Comparison of ENCODE assay signal across 11 cellular contexts in genomic region chr1:151715726-151716404, GRCh38. TPM values are rescaled to one million over a fixed set of nuclear protein-coding genes. Genes with fewer than 3 reads are reported as not detected.
A peak's percentile ranks its signal among the peaks of the same experiment; 100 is the strongest.
DNase-seq lines count a peak whose midpoint lies in the region; ATAC-seq and TF ChIP-seq lines count a peak whose summit lies in the region.
"Had no signal": no experiment of that assay in that cellular context is flagged by ENCODE, and none has a peak within 500 bp of the region (broad histone marks: within the 10 kb centered on the region; RNA-seq: fewer than 3 reads in every experiment).

No MANE protein-coding gene starts in this region.

- no peak overlapping the region for H3K27ac Mint-ChIP-seq in activated CD4-positive, alpha-beta T cell treated with anti-CD3 and anti-CD28 coated beads for 36 hours

- H3K27me3 Mint-ChIP-seq in activated CD4-positive, alpha-beta T cell treated with anti-CD3 and anti-CD28 coated beads for 36 hours = peaks cover 50% of the 10 kb centered on the region

- H3K4me1 ChIP-seq in foreskin keratinocyte = peaks cover 4% of the 10 kb centered on the region

- no peaks in the 10 kb centered on the region for H3K9me3 Mint-ChIP-seq in activated CD4-positive, alpha-beta T cell treated with anti-CD3 and anti-CD28 coated beads for 36 hours (ENCODE audit: low read depth)

- ATAC-seq in activated CD4-positive, alpha-beta T cell treated with anti-CD3 and anti-CD28 coated beads for 36 hours = no peak
- ATAC-seq in stimulated activated naive CD8-positive, alpha-beta T cell treated with anti-CD3 and anti-CD28 coated beads, Interleukin-15, Interleukin-2, amounts not matched to agents 100 U/mL and 50 U/mL, for 24 hours = no peak
- ATAC-seq in foreskin keratinocyte (no peak), GM21737 (IDR thresholded peaks at IDR 0.05; ENCODE audit: unreplicated experiment) (no peak)

- peaks cover 12% of the 10 kb centered on the region for H3K4me1 Mint-ChIP-seq in activated CD4-positive, alpha-beta T cell treated with anti-CD3 and anti-CD28 coated beads for 36 hours

- POLR2A ChIA-PET in activated CD4-positive, alpha-beta T cell treated with anti-CD3 and anti-CD28 coated beads for 36 hours (lab: Charles Lee) = no interaction called here

- intact Hi-C loops in activated CD4-positive, alpha-beta T cell treated with anti-CD3 and anti-CD28 coated beads for 36 hours (cut with DNase I, micrococcal nuclease) = no loop called here
- intact Hi-C loops in dorsolateral prefrontal cortex (cut with DNase I) = no loop called here

- H3K4me3 Mint-ChIP-seq in activated CD4-positive, alpha-beta T cell treated with anti-CD3 and anti-CD28 coated beads for 36 hours = no peak overlapping the region

- peak overlapping the region in 55 of 59 donors; percentile 17 to 95 (median 82) for H3K27ac ChIP-seq in dorsolateral prefrontal cortex
- H3K27ac ChIP-seq in foreskin keratinocyte = no peak overlapping the region

- peak overlapping the region; percentile 34 to 75 (median 60) for H3K4me3 ChIP-seq in dorsolateral prefrontal cortex
- H3K4me3 ChIP-seq: adrenal gland had no signal

- H3K36me3 Mint-ChIP-seq in activated CD4-positive, alpha-beta T cell treated with anti-CD3 and anti-CD28 coated beads for 36 hours (ENCODE audit: low read depth) = no peaks in the 10 kb centered on the region

- peak; percentile 25 for DNase-seq in activated CD4-positive, alpha-beta T cell treated with anti-CD3 and anti-CD28 coated beads for 36 hours
- no peak for DNase-seq in activated CD4-positive, alpha-beta T cell treated with anti-CD3 and anti-CD28 coated beads for 1 hour
- DNase-seq in NCI-H345 (lab: John Stamatoyannopoulos, UW) = peak; percentile 79
- DNase-seq in dorsolateral prefrontal cortex = peak in 1 of 10 donors; percentile 49
- peak; percentile 22 for DNase-seq in stimulated activated naive CD8-positive, alpha-beta T cell treated with anti-CD3 and anti-CD28 coated beads, Interleukin-15, Interleukin-2, amounts not matched to agents 100 U/mL and 50 U/mL, for 24 hours
- no peak for DNase-seq in activated T-cell treated with anti-CD3 and anti-CD28 coated beads, Interleukin-2, amount 50 U/mL, for 1 hour
- DNase-seq in foreskin keratinocyte = no peak
- DNase-seq: foreskin melanocyte, naive B cell had no signal

- H3K27me3 ChIP-seq in dorsolateral prefrontal cortex (no peaks in the 10 kb centered on the region), foreskin keratinocyte (peaks cover 53% of the 10 kb centered on the region)
- H3K27me3 ChIP-seq: adrenal gland had no signal

- TF ChIP-seq CTCF in dorsolateral prefrontal cortex (IDR thresholded peaks at IDR 0.05 in 54 of 56, conservative IDR thresholded peaks at IDR 0.05 in 2 of 56; ENCODE audit: low read depth in 1 of 56, partially characterized antibody in 56 of 56) = peak in 3 of 56 donors; percentile 5 to 25 (median 15)
- no peak for TF ChIP-seq CTCF in foreskin keratinocyte (conservative IDR thresholded peaks at IDR 0.05)

- CTCF ChIA-PET in activated CD4-positive, alpha-beta T cell treated with anti-CD3 and anti-CD28 coated beads for 36 hours (lab: Charles Lee) = interaction anchor here (0.6 to 0.9 kb wide), 2 partner anchors 19 to 36 kb away, joined by 3 read pairs; no protein-coding TSS in a partner anchor

RNA-seq across cellular contexts. Expression of gene CELF3, which starts 0.7 kb away (rescaled TPM):
- total RNA-seq in activated CD4-positive, alpha-beta T cell treated with anti-CD3 and anti-CD28 coated beads for 36 hours = not detected
- 100 to 1,000 TPM in 11 of 120 experiments, 10 to 100 TPM in 109; 19.5 to 121 (median 75.3) TPM for total RNA-seq in dorsolateral prefrontal cortex
- total RNA-seq in foreskin keratinocyte = not detected in 2 replicates
- polyA plus RNA-seq in foreskin keratinocyte = not detected in 2 replicates

RNA-seq across cellular contexts. Expression of gene RIIAD1, which starts 5.5 kb away (rescaled TPM):
- total RNA-seq in activated CD4-positive, alpha-beta T cell treated with anti-CD3 and anti-CD28 coated beads for 36 hours = not detected
- total RNA-seq in dorsolateral prefrontal cortex (10 to 100 TPM in 28 of 120 experiments, 1 to 10 TPM in 89, under 1 TPM in 2, not detected in 1; 0.64 to 17.9 (median 7.5) TPM), foreskin keratinocyte (not detected in 2 replicates)
- not detected in 2 replicates for polyA plus RNA-seq in foreskin keratinocyte

RNA-seq across cellular contexts. Expression of gene MRPL9, which starts 47.4 kb away (rescaled TPM):
- 100 to 1,000 TPM; 139 to 184 TPM for total RNA-seq in activated CD4-positive, alpha-beta T cell treated with anti-CD3 and anti-CD28 coated beads for 36 hours
- 10 to 100 TPM; 31.5 to 89.2 (median 54.5) TPM for total RNA-seq in dorsolateral prefrontal cortex
- total RNA-seq in foreskin keratinocyte = 91.3 and 101 TPM in 2 replicates
- 98.1 and 105 TPM in 2 replicates for polyA plus RNA-seq in foreskin keratinocyte

Comparison
In these comparisons a context has a peak if more than half of its experiments do, and no peak if none do; other contexts are left out.
1. DNase-seq: peak in activated CD4-positive, alpha-beta T cell treated with anti-CD3 and anti-CD28 coated beads for 36 hours (single experiment), NCI-H345 (single experiment) and stimulated activated naive CD8-positive, alpha-beta T cell treated with anti-CD3 and anti-CD28 coated beads, Interleukin-15, Interleukin-2, amounts not matched to agents 100 U/mL and 50 U/mL, for 24 hours (single experiment); none in activated CD4-positive, alpha-beta T cell treated with anti-CD3 and anti-CD28 coated beads for 1 hour (single experiment), activated T-cell treated with anti-CD3 and anti-CD28 coated beads, Interleukin-2, amount 50 U/mL, for 1 hour (single experiment) and foreskin keratinocyte (0 of 2).
2. RNA of gene CELF3, which starts 0.7 kb away (total RNA-seq): 19.5 to 121 TPM in dorsolateral prefrontal cortex; not detected in activated CD4-positive, alpha-beta T cell treated with anti-CD3 and anti-CD28 coated beads for 36 hours and not detected in foreskin keratinocyte; every median in the first group is over 10 times any median in the second.